ENCODE assay signal across 26 cellular contexts in genomic region chr14:106808907-106809306, GRCh38.
"Had no signal": no experiment of that assay in that cellular context is flagged by ENCODE, and none has a peak within 500 bp of the region (broad histone marks: within the 10 kb centered on the region; RNA-seq: fewer than 3 reads in every experiment).

No MANE protein-coding gene starts in this region.

- H3K27me3 ChIP-seq: hepatocyte had no signal

- FAIRE-seq: colon, endothelial cell of umbilical vein had no signal

- ATAC-seq: esophagus mucosa; gastroesophageal sphincter; heart left ventricle; left cardiac atrium; left lung; left ventricle myocardium superior; lower lobe of right lung; naive thymus-derived CD8-positive, alpha-beta T cell had no signal

- H3K27ac Mint-ChIP-seq: immature natural killer cell, mesothelial cell of epicardium, naive B cell had no signal

- H3K4me3 ChIP-seq: coronary artery, dorsolateral prefrontal cortex, esophagus squamous epithelium, gastroesophageal sphincter, heart left ventricle, hepatocyte, left lung, lower lobe of right lung, mucosa of descending colon had no signal

- DNase-seq: dermis blood vessel endothelial cell; dorsolateral prefrontal cortex; effector CD4-positive, alpha-beta T cell; effector memory CD4-positive, alpha-beta T cell; esophagus squamous epithelium; foreskin fibroblast; foreskin melanocyte; heart left ventricle; hypothalamus; immature natural killer cell; islet precursor cell; left cardiac atrium; left lung; left ventricle myocardium superior; lower lobe of right lung; mesenchymal stem cell; mucosa of descending colon; naive B cell; naive thymus-derived CD8-positive, alpha-beta T cell had no signal

- H3K4me3 Mint-ChIP-seq: immature natural killer cell, mesothelial cell of epicardium had no signal

- H3K36me3 Mint-ChIP-seq: immature natural killer cell; mesothelial cell of epicardium; naive B cell; naive thymus-derived CD8-positive, alpha-beta T cell had no signal

- H3K9me3 ChIP-seq: esophagus squamous epithelium, gastroesophageal sphincter, heart left ventricle, left lung, lower lobe of right lung, mucosa of descending colon had no signal

- H3K4me1 ChIP-seq: esophagus squamous epithelium, gastroesophageal sphincter, heart left ventricle, left lung, lower lobe of right lung had no signal

- H3K9me3 Mint-ChIP-seq: immature natural killer cell; naive B cell; naive thymus-derived CD8-positive, alpha-beta T cell had no signal

- H3K27ac ChIP-seq: coronary artery, dorsolateral prefrontal cortex, esophagus squamous epithelium, gastroesophageal sphincter, heart left ventricle, hepatocyte, left lung, lower lobe of right lung had no signal

- H3K4me1 Mint-ChIP-seq: immature natural killer cell, mesothelial cell of epicardium had no signal

- H3K36me3 ChIP-seq: esophagus squamous epithelium, gastroesophageal sphincter, heart left ventricle, left lung, lower lobe of right lung had no signal
